Comparison of ENCODE assay signal across 10 cellular contexts in genomic region chr7:21364838-21365267, GRCh38.
DNase-seq lines count a peak whose midpoint lies in the region; ATAC-seq and TF ChIP-seq lines count a peak whose summit lies in the region.
"Had no signal": no experiment of that assay in that cellular context is flagged by ENCODE, and none has a peak within 500 bp of the region (broad histone marks: within the 10 kb centered on the region; RNA-seq: fewer than 3 reads in every experiment).

No MANE protein-coding gene starts in this region.

- no peak for TF ChIP-seq POLR2A in sigmoid colon (IDR thresholded peaks at IDR 0.05)

- no peak for TF ChIP-seq CTCF in sigmoid colon (IDR thresholded peaks at IDR 0.05)

- no peaks in the 10 kb centered on the region for H3K36me3 Mint-ChIP-seq in activated T-cell treated with anti-CD3 and anti-CD28 coated beads, Interleukin-2, amount 50 U/mL, for 4 hours (ENCODE audit: insufficient read depth)

- intact Hi-C loops in sigmoid colon (cut with DNase I), result no loop called here

- TF ChIP-seq EP300 in sigmoid colon (IDR thresholded peaks at IDR 0.05), result no peak

- H3K36me3 ChIP-seq in sigmoid colon, result no peaks in the 10 kb centered on the region
- H3K36me3 ChIP-seq: brain microvascular endothelial cell had no signal

- H3K4me1 Mint-ChIP-seq in activated T-cell treated with anti-CD3 and anti-CD28 coated beads, Interleukin-2, amount 50 U/mL, for 4 hours (ENCODE audit: low read depth), result peaks cover 38% of the 10 kb centered on the region

- 88 to 89% methylated on average over 2 of the region's 2 CpGs for whole genome bisulfite sequencing in sigmoid colon, 2 donors

- no peaks in the 10 kb centered on the region for H3K9me3 Mint-ChIP-seq in activated T-cell treated with anti-CD3 and anti-CD28 coated beads, Interleukin-2, amount 50 U/mL, for 4 hours

- H3K9me3 ChIP-seq in sigmoid colon, result no peaks in the 10 kb centered on the region

- peak overlapping the region; percentile 55 for H3K27ac ChIP-seq in epithelial cell of prostate
- H3K27ac ChIP-seq in sigmoid colon, result no peak overlapping the region
- H3K27ac ChIP-seq: brain microvascular endothelial cell had no signal

- H3K27me3 ChIP-seq in sigmoid colon, result no peaks in the 10 kb centered on the region
- H3K27me3 ChIP-seq: brain microvascular endothelial cell had no signal

- peak; percentile 85 for ATAC-seq in activated T-cell treated with anti-CD3 and anti-CD28 coated beads, Interleukin-2, amount 50 U/mL, for 4 hours
- ATAC-seq in GM21717 (IDR thresholded peaks at IDR 0.05; ENCODE audit: unreplicated experiment) (peak; percentile 89), HG03432 (IDR thresholded peaks at IDR 0.05; ENCODE audit: unreplicated experiment) (peak; percentile 92)

- H3K4me1 ChIP-seq in sigmoid colon, result no peaks in the 10 kb centered on the region

- no peak for DNase-seq in activated T-cell treated with anti-CD3 and anti-CD28 coated beads, Interleukin-2, amount 50 U/mL, for 4 hours
- no peak for DNase-seq in activated T-cell treated with anti-CD3 and anti-CD28 coated beads, Interleukin-2, amount 50 U/mL, for 48 hours
- peak; percentile 22 for DNase-seq in epithelial cell of prostate (ENCODE audit: low read depth, low spot score)
- DNase-seq in NCI-H2107 treated with DMSO at 0.1 percent for 48 hours (lab: John Stamatoyannopoulos, UW; ENCODE audit: unreplicated experiment), result no peak
- no peak for DNase-seq in stimulated activated CD4-positive, alpha-beta T cell treated with anti-CD3 and anti-CD28 coated beads, Interleukin-2, amount 100 ng/mL, for 48 hours
- DNase-seq in sigmoid colon, result no peak
- DNase-seq: brain microvascular endothelial cell, NCI-H187 treated with DMSO at 0.1 percent for 48 hours had no signal

- H3K4me3 ChIP-seq in sigmoid colon, result no peak overlapping the region

- no peak overlapping the region for H3K4me3 Mint-ChIP-seq in activated T-cell treated with anti-CD3 and anti-CD28 coated beads, Interleukin-2, amount 50 U/mL, for 4 hours

- H3K27me3 Mint-ChIP-seq in activated T-cell treated with anti-CD3 and anti-CD28 coated beads, Interleukin-2, amount 50 U/mL, for 4 hours (ENCODE audit: low read depth), result no peaks in the 10 kb centered on the region
